In genomic region chr17:77212833-77213777, GRCh38 we compare ENCODE assay signal across 14 cellular contexts.
DNase-seq lines count a peak whose midpoint lies in the region; ATAC-seq and TF ChIP-seq lines count a peak whose summit lies in the region.
"Had no signal": no experiment of that assay in that cellular context is flagged by ENCODE, and none has a peak within 500 bp of the region (broad histone marks: within the 10 kb centered on the region; RNA-seq: fewer than 3 reads in every experiment).

No MANE protein-coding gene starts in this region.

- peaks cover 0 to 2% (median 1%) of the 10 kb centered on the region in 3 donors for H3K27me3 Mint-ChIP-seq in CD14-positive monocyte (ENCODE audit: low read depth in 3 of 3)
- no peaks in the 10 kb centered on the region for H3K27me3 Mint-ChIP-seq in chondrocyte (ENCODE audit: low read depth)
- no peaks in the 10 kb centered on the region for H3K27me3 Mint-ChIP-seq in neural crest cell (ENCODE audit: low read depth)

- intact Hi-C loops in CD14-positive monocyte (cut with micrococcal nuclease): no loop called here
- intact Hi-C loops in ascending aorta (cut with DNase I): no loop called here

- no peak overlapping the region for H3K4me3 ChIP-seq in ascending aorta
- H3K4me3 ChIP-seq: upper lobe of left lung had no signal

- ATAC-seq in HG03060 (IDR thresholded peaks at IDR 0.05; ENCODE audit: low read depth, unreplicated experiment) (peak; percentile 19), GM21447 (IDR thresholded peaks at IDR 0.05; ENCODE audit: unreplicated experiment) (no peak)
- ATAC-seq in activated CD4-positive, CD25-positive, alpha-beta regulatory T cell treated with anti-CD3 and anti-CD28 coated beads, Interleukin-2, amount 50 U/mL, for 24 hours: no peak
- no peak for ATAC-seq in stimulated activated naive CD8-positive, alpha-beta T cell treated with anti-CD3 and anti-CD28 coated beads, Interleukin-15, Interleukin-2, amounts not matched to agents 100 U/mL and 50 U/mL, for 24 hours

- H3K4me3 Mint-ChIP-seq in CD14-positive monocyte (peak overlapping the region in 1 of 2 donors; percentile 68), chondrocyte (ENCODE audit: unreplicated experiment) (no peak overlapping the region), neural crest cell (peak overlapping the region; percentile 38)
- H3K4me3 Mint-ChIP-seq: activated naive CD4-positive, alpha-beta T cell treated with anti-CD3 and anti-CD28 coated beads for 36 hours had no signal

- H3K9me3 Mint-ChIP-seq in CD14-positive monocyte (no peaks in the 10 kb centered on the region), chondrocyte (ENCODE audit: low read depth) (no peaks in the 10 kb centered on the region), neural crest cell (no peaks in the 10 kb centered on the region)
- H3K9me3 Mint-ChIP-seq: activated naive CD4-positive, alpha-beta T cell treated with anti-CD3 and anti-CD28 coated beads for 36 hours had no signal

- H3K36me3 ChIP-seq in ascending aorta: peaks cover 69 to 83% of the 10 kb centered on the region in 2 donors

- no peaks in the 10 kb centered on the region for H3K4me1 ChIP-seq in ascending aorta

- H3K36me3 Mint-ChIP-seq in CD14-positive monocyte (peaks cover 92 to 94% of the 10 kb centered on the region in 2 donors), chondrocyte (ENCODE audit: low read depth) (peaks cover 46% of the 10 kb centered on the region), neural crest cell (ENCODE audit: low read depth) (peaks cover 27% of the 10 kb centered on the region)

- TF ChIP-seq CTCF in CD14-positive monocyte (IDR thresholded peaks at IDR 0.05): no peak
- no peak for TF ChIP-seq CTCF in chondrocyte (IDR thresholded peaks at IDR 0.05)
- TF ChIP-seq CTCF in neural crest cell (conservative IDR thresholded peaks at IDR 0.05): no peak
- no peak for TF ChIP-seq CTCF in ascending aorta (IDR thresholded peaks at IDR 0.05)

- H3K27ac Mint-ChIP-seq in CD14-positive monocyte: peak overlapping the region in 4 of 7 donors; percentile 68 to 83 (median 81)
- H3K27ac Mint-ChIP-seq in chondrocyte (ENCODE audit: unreplicated experiment): no peak overlapping the region
- H3K27ac Mint-ChIP-seq in neural crest cell (ENCODE audit: unreplicated experiment): peak overlapping the region; percentile 91
- H3K27ac Mint-ChIP-seq: activated naive CD4-positive, alpha-beta T cell treated with anti-CD3 and anti-CD28 coated beads for 36 hours had no signal

- H3K9me3 ChIP-seq in ascending aorta: no peaks in the 10 kb centered on the region
- H3K9me3 ChIP-seq: upper lobe of left lung had no signal

- H3K27ac ChIP-seq in ascending aorta: no peak overlapping the region

- DNase-seq in CD14-positive monocyte (ENCODE audit: low spot score): no peak
- peak; percentile 83 for DNase-seq in chondrocyte (ENCODE audit: low spot score)
- no peak for DNase-seq in neural crest cell (ENCODE audit: low read depth, low spot score)
- DNase-seq in ascending aorta (ENCODE audit: low spot score in 2 of 2): no peak
- DNase-seq in stimulated activated naive CD8-positive, alpha-beta T cell treated with anti-CD3 and anti-CD28 coated beads, Interleukin-15, Interleukin-2, amounts not matched to agents 100 U/mL and 50 U/mL, for 24 hours: no peak
- DNase-seq: activated naive CD4-positive, alpha-beta T cell treated with anti-CD3 and anti-CD28 coated beads for 36 hours; central memory CD4-positive, alpha-beta T cell; HCEC 1CT; NCI-H1417 treated with DMSO at 0.1 percent for 48 hours; NCI-H510A treated with DMSO at 0.1 percent for 48 hours; upper lobe of left lung had no signal

- no peaks in the 10 kb centered on the region for H3K27me3 ChIP-seq in ascending aorta
- H3K27me3 ChIP-seq: upper lobe of left lung had no signal

- H3K4me1 Mint-ChIP-seq in CD14-positive monocyte: peaks cover 18% of the 10 kb centered on the region
- H3K4me1 Mint-ChIP-seq in chondrocyte (ENCODE audit: low read depth): peaks cover 15% of the 10 kb centered on the region
- peaks cover 54% of the 10 kb centered on the region for H3K4me1 Mint-ChIP-seq in neural crest cell
